ENCODE assay signal across 15 cellular contexts in genomic region chr17:65009848-65010247, GRCh38. TPM values are rescaled to one million over a fixed set of nuclear protein-coding genes. Genes with fewer than 3 reads are reported as not detected.
DNase-seq lines count a peak whose midpoint lies in the region; ATAC-seq and TF ChIP-seq lines count a peak whose summit lies in the region.
"Had no signal": no experiment of that assay in that cellular context is flagged by ENCODE, and none has a peak within 500 bp of the region (broad histone marks: within the 10 kb centered on the region; RNA-seq: fewer than 3 reads in every experiment).

No MANE protein-coding gene starts in this region.

- peaks cover 49% of the 10 kb centered on the region for H3K79me2 ChIP-seq in Karpas-422 (ENCODE audit: low read length)

- no peak overlapping the region for H3K4me2 ChIP-seq in Karpas-422 (ENCODE audit: low read depth, low read length, poor library complexity, severe bottlenecking)
- H3K4me2 ChIP-seq: PC-9 had no signal

- no peak overlapping the region for H3K4me3 ChIP-seq in CD4-positive, alpha-beta memory T cell (ENCODE audit: low read length in 2 of 2)
- H3K4me3 ChIP-seq in Karpas-422 (ENCODE audit: low read length) (no peak overlapping the region), neutrophil (ENCODE audit: low read depth in 1 of 2, low read length in 1 of 2) (no peak overlapping the region)
- H3K4me3 ChIP-seq: PC-9 had no signal

- peaks cover 43 to 79% (median 53%) of the 10 kb centered on the region in 4 donors for H3K4me1 Mint-ChIP-seq in CD4-positive, alpha-beta memory T cell
- H3K4me1 Mint-ChIP-seq in effector memory CD8-positive, alpha-beta T cell (ENCODE audit: low read depth in 2 of 2), result peaks cover 36 to 51% of the 10 kb centered on the region in 2 donors
- H3K4me1 Mint-ChIP-seq in HFFc6 (ENCODE audit: low read depth), result peaks cover 36% of the 10 kb centered on the region

- no peaks in the 10 kb centered on the region for H3K27me3 Mint-ChIP-seq in CD4-positive, alpha-beta memory T cell
- H3K27me3 Mint-ChIP-seq in effector memory CD8-positive, alpha-beta T cell, result no peaks in the 10 kb centered on the region
- H3K27me3 Mint-ChIP-seq in HFFc6 (ENCODE audit: insufficient read depth), result no peaks in the 10 kb centered on the region; the same call in 1 of the 2 replicates

- H3K9me3 Mint-ChIP-seq in CD4-positive, alpha-beta memory T cell, result no peaks in the 10 kb centered on the region
- H3K9me3 Mint-ChIP-seq in effector memory CD8-positive, alpha-beta T cell, result no peaks in the 10 kb centered on the region
- H3K9me3 Mint-ChIP-seq in HFFc6, result no peaks in the 10 kb centered on the region

- H3K27me3 ChIP-seq in CD4-positive, alpha-beta memory T cell (ENCODE audit: insufficient read depth, low read length), result no peaks in the 10 kb centered on the region
- H3K27me3 ChIP-seq in Karpas-422 (ENCODE audit: low read length) (no peaks in the 10 kb centered on the region), neutrophil (no peaks in the 10 kb centered on the region)

- H3K9ac ChIP-seq in Karpas-422 (ENCODE audit: low read length), result no peak overlapping the region

- no peak overlapping the region for H3K4me3 Mint-ChIP-seq in CD4-positive, alpha-beta memory T cell
- H3K4me3 Mint-ChIP-seq in effector memory CD8-positive, alpha-beta T cell, result no peak overlapping the region
- H3K4me3 Mint-ChIP-seq in HFFc6, result no peak overlapping the region

- intact Hi-C loops in CD4-positive, alpha-beta memory T cell (cut with micrococcal nuclease), result no loop called here

- DNase-seq in CD4-positive, alpha-beta memory T cell, result no peak
- no peak for DNase-seq in Karpas-422
- no peak for DNase-seq in effector memory CD8-positive, alpha-beta T cell
- no peak for DNase-seq in COLO829 (ENCODE audit: low spot score)
- no peak for DNase-seq in HFFc6
- DNase-seq: AML-193, EL, HCEC 1CT, MV-4-11, NCI-H1417 treated with DMSO at 0.1 percent for 48 hours, NCI-H2029 treated with DMSO at 0.1 percent for 48 hours, NCI-H524 treated with DMSO at 0.1 percent for 48 hours, PC-9 had no signal

- CTCF ChIA-PET in CD4-positive, alpha-beta memory T cell (lab: Charles Lee; ENCODE audit: partially characterized antibody), result interaction anchor here (0.6 to 1.7 kb wide), 4 partner anchors 8 to 89 kb away, joined by 3 to 4 read pairs (median 3); no protein-coding TSS in a partner anchor

- H3K36me3 ChIP-seq in CD4-positive, alpha-beta memory T cell (ENCODE audit: insufficient read depth, low read length), result peaks cover 8% of the 10 kb centered on the region
- H3K36me3 ChIP-seq in Karpas-422 (ENCODE audit: insufficient read depth, low read length), result peaks cover 48% of the 10 kb centered on the region
- H3K36me3 ChIP-seq in neutrophil, result peaks cover 45% of the 10 kb centered on the region

- TF ChIP-seq CTCF in neutrophil (IDR thresholded peaks at IDR 0.05), result no peak
- TF ChIP-seq CTCF in HFFc6 (IDR thresholded peaks at IDR 0.05), result no peak

- H3K9me3 ChIP-seq in CD4-positive, alpha-beta memory T cell (ENCODE audit: control insufficient read depth in 1 of 2, low read length in 2 of 2), result no peaks in the 10 kb centered on the region
- no peaks in the 10 kb centered on the region for H3K9me3 ChIP-seq in Karpas-422 (ENCODE audit: low read length)
- no peaks in the 10 kb centered on the region for H3K9me3 ChIP-seq in neutrophil

- peaks cover 27 to 52% of the 10 kb centered on the region in 2 donors for H3K36me3 Mint-ChIP-seq in CD4-positive, alpha-beta memory T cell
- H3K36me3 Mint-ChIP-seq in effector memory CD8-positive, alpha-beta T cell (ENCODE audit: insufficient read depth), result peaks cover 46% of the 10 kb centered on the region
- H3K36me3 Mint-ChIP-seq in HFFc6 (ENCODE audit: low read depth), result peaks cover 21% of the 10 kb centered on the region

- ATAC-seq in effector memory CD8-positive, alpha-beta T cell (replicated peaks), result no peak
- no peak for ATAC-seq in GM18517 (IDR thresholded peaks at IDR 0.05; ENCODE audit: unreplicated experiment)

- peak overlapping the region in 5 of 7 donors; percentile 32 to 92 (median 72) for H3K27ac Mint-ChIP-seq in CD4-positive, alpha-beta memory T cell
- peak overlapping the region; percentile 73 for H3K27ac Mint-ChIP-seq in effector memory CD8-positive, alpha-beta T cell
- H3K27ac Mint-ChIP-seq in HFFc6, result no peak overlapping the region; the same call in 1 of the 2 replicates

- POLR2A ChIA-PET in CD4-positive, alpha-beta memory T cell (lab: Charles Lee; ENCODE audit: partially characterized antibody), result interaction anchor here (1.2 to 2.9 kb wide), 2 partner anchors 24 to 34 kb away, joined by 5 to 13 read pairs; no protein-coding TSS in a partner anchor

- no peaks in the 10 kb centered on the region for H3K9me2 ChIP-seq in Karpas-422 (replicated peaks; ENCODE audit: insufficient read depth, low read length)

- H2AFZ ChIP-seq in Karpas-422 (ENCODE audit: low read length), result no peak overlapping the region
- H2AFZ ChIP-seq: PC-9 had no signal

- H4K20me1 ChIP-seq in Karpas-422 (ENCODE audit: insufficient read depth, low read depth, low read length), result no peaks in the 10 kb centered on the region

- peaks cover 31% of the 10 kb centered on the region for H3K4me1 ChIP-seq in CD4-positive, alpha-beta memory T cell (ENCODE audit: insufficient read depth, low read length)
- H3K4me1 ChIP-seq in Karpas-422 (ENCODE audit: low read length) (peaks cover 67% of the 10 kb centered on the region), neutrophil (ENCODE audit: control insufficient read depth in 1 of 2, insufficient read depth in 1 of 2, low read depth in 1 of 2, low read length in 1 of 2) (no peaks in the 10 kb centered on the region)

- no peak overlapping the region for H3K27ac ChIP-seq in CD4-positive, alpha-beta memory T cell (ENCODE audit: low read depth, low read length)
- H3K27ac ChIP-seq in Karpas-422 (ENCODE audit: low read length) (peak overlapping the region; percentile 78), neutrophil (peak overlapping the region; percentile 60)
- H3K27ac ChIP-seq: PC-9 had no signal

RNA-seq across cellular contexts. Expression of gene GNA13, which starts 46.7 kb away (rescaled TPM):
- total RNA-seq in CD4-positive, alpha-beta memory T cell, result 100 to 1,000 TPM; 102 to 107 TPM
- 10 to 100 TPM; 47.9 to 54.8 TPM for polyA plus RNA-seq in CD4-positive, alpha-beta memory T cell
- total RNA-seq in Karpas-422 (2014; rRNA removed; shearing (Covaris generic); ENCODE audit: low replicate concordance), result 123 and 352 TPM in 2 replicates
- total RNA-seq in HFFc6 (2021; fragmentation: NEBNext Ultra II Directional; extraction: Animal tissue kit (Norgen Biotek cat#: 25700)), result 10 to 100 TPM; 23.3 to 31.8 (median 27.9) TPM
